In the genomic region with DNA sequence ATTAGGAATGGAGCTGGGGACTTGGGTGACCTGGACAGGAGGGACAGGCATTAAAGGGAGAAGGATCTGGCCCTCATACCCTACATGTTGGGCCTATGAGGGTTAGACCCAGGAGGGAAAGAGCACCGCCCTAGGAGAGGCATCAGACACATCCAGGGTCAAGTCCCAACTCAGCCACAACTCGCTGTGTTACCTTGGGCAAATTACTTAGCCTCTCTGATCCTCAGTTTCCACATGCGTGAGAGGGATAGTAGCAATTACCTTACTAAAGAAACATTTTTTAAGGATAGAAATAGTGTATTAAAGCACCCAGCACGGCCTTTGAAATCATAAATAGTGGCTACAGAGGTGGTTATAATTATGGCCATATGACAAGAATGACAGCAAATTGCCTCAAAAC, we compare ENCODE assay signal across 21 cellular contexts. TPM values are rescaled to one million over a fixed set of nuclear protein-coding genes. Genes with fewer than 3 reads are reported as not detected.
DNase-seq lines count a peak whose midpoint lies in the region; ATAC-seq, FAIRE-seq and TF ChIP-seq lines count a peak whose summit lies in the region.
"Had no signal": no experiment of that assay in that cellular context is flagged by ENCODE, and none has a peak within 500 bp of the region (broad histone marks: within the 10 kb centered on the region; RNA-seq: fewer than 3 reads in every experiment).

No MANE protein-coding gene starts in this region.

- no peak overlapping the region for H3K9ac ChIP-seq in H9 (ENCODE audit: extremely low read depth, insufficient read length, low read length)
- no peak overlapping the region for H3K9ac ChIP-seq in K562 (ENCODE audit: insufficient read depth in 1 of 2, low read depth in 2 of 2, low read length in 2 of 2)
- no peak overlapping the region for H3K9ac ChIP-seq in Karpas-422 (ENCODE audit: low read length)
- H3K9ac ChIP-seq: BLaER1, SK-N-SH had no signal

- H3K9me3 ChIP-seq in A549, result no peaks in the 10 kb centered on the region
- H3K9me3 ChIP-seq in H9 (ENCODE audit: control insufficient read depth, low read depth, low read length), result no peaks in the 10 kb centered on the region
- H3K9me3 ChIP-seq in K562 (replicated peaks; ENCODE audit: control insufficient read depth, insufficient read depth, low read depth, low read length), result no peaks in the 10 kb centered on the region
- no peaks in the 10 kb centered on the region for H3K9me3 ChIP-seq in naive thymus-derived CD4-positive, alpha-beta T cell (ENCODE audit: control insufficient read depth in 2 of 3, low read length in 3 of 3)
- no peaks in the 10 kb centered on the region for H3K9me3 ChIP-seq in testis
- H3K9me3 ChIP-seq in Karpas-422 (ENCODE audit: low read length), result no peaks in the 10 kb centered on the region
- H3K9me3 ChIP-seq: BLaER1, SK-N-SH had no signal

- H3K23me2 ChIP-seq in H9 (ENCODE audit: insufficient read length, low read depth, low read length, poor library complexity, severe bottlenecking), result no peaks in the 10 kb centered on the region

- H3K4ac ChIP-seq in H9 (ENCODE audit: low read depth, low read length), result no peak overlapping the region

- peaks cover 3% of the 10 kb centered on the region for H3K9me1 ChIP-seq in K562 (ENCODE audit: control insufficient read depth, insufficient read depth, low read length)

- H3K27me3 ChIP-seq in H9 (ENCODE audit: insufficient read depth, low read length) (no peaks in the 10 kb centered on the region), K562 (ENCODE audit: control insufficient read depth in 2 of 2, insufficient read depth in 2 of 2, low read length in 2 of 2) (peaks cover 4 to 8% of the 10 kb centered on the region in 2 experiments; a peak in 2 of 5 replicates), testis (no peaks in the 10 kb centered on the region), Karpas-422 (ENCODE audit: low read length) (no peaks in the 10 kb centered on the region)
- no peaks in the 10 kb centered on the region for H3K27me3 ChIP-seq in naive thymus-derived CD4-positive, alpha-beta T cell (ENCODE audit: control insufficient read depth in 2 of 2, insufficient read depth in 2 of 2, low read length in 2 of 2)
- H3K27me3 ChIP-seq: BLaER1 had no signal

- no peak for DNase-seq in A549 (ENCODE audit: low read depth in 1 of 2, low spot score in 1 of 2)
- no peak for DNase-seq in H9
- DNase-seq in K562 (ENCODE audit: extremely low read depth in 1 of 4, low spot score in 3 of 4), result no peak
- no peak for DNase-seq in naive thymus-derived CD4-positive, alpha-beta T cell
- DNase-seq in SKM-1 treated with dmso at 0.1 percent for 144 hours (lab: John Stamatoyannopoulos, UW; ENCODE audit: unreplicated experiment), result no peak
- DNase-seq in testis, result no peak
- no peak for DNase-seq in Karpas-422
- DNase-seq in SHP77 treated with DMSO at 0.1 percent for 48 hours (lab: John Stamatoyannopoulos, UW), result no peak
- DNase-seq: CD8-positive, alpha-beta memory T cell; GOT3; KBM-7; NCI-H1105; NCI-H2029 treated with DMSO at 0.1 percent for 48 hours; NCI-H226; NCI-H774; NK-92 treated with Interleukin-12 subunit alpha and Interleukin-12 subunit beta, amount 100 ng/mL, for 24 hours; SIG-M5; SK-N-SH had no signal

- no peak overlapping the region for H2BK15ac ChIP-seq in H9 (ENCODE audit: low read depth, low read length)

- peak overlapping the region; percentile 9 to 91 (median 73); a peak in 4 of 7 replicates for H3K27ac Mint-ChIP-seq in H9
- peak overlapping the region in 8 of 9 donors; percentile 59 to 97 (median 84) for H3K27ac Mint-ChIP-seq in naive thymus-derived CD4-positive, alpha-beta T cell

- intact Hi-C loops in K562 (cut with micrococcal nuclease), result no loop called here
- intact Hi-C loops in naive thymus-derived CD4-positive, alpha-beta T cell (cut with micrococcal nuclease), result no loop called here
- intact Hi-C loops in testis (cut with DNase I; ENCODE audit: low total_unique reads), result loop anchor here (10.0 kb wide), 1 partner anchor 255 kb away; no protein-coding TSS in a partner anchor

- H3K79me1 ChIP-seq in H9 (ENCODE audit: insufficient read depth, low read depth, low read length, poor library complexity, severe bottlenecking), result no peaks in the 10 kb centered on the region

- H3K4me1 ChIP-seq in A549, result peaks cover 24% of the 10 kb centered on the region
- H3K4me1 ChIP-seq in H9 (ENCODE audit: insufficient read depth, low read length), result peaks cover 11% of the 10 kb centered on the region; the same call in 1 of the 2 replicates
- peaks cover 32 to 48% of the 10 kb centered on the region in 2 experiments for H3K4me1 ChIP-seq in K562 (replicated peaks in 1 of 2; ENCODE audit: control insufficient read depth in 2 of 2, insufficient read depth in 2 of 2, low read length in 2 of 2)
- H3K4me1 ChIP-seq in naive thymus-derived CD4-positive, alpha-beta T cell (ENCODE audit: control insufficient read depth in 2 of 2, insufficient read depth in 2 of 2, low read length in 2 of 2), result peaks cover 14 to 34% of the 10 kb centered on the region in 2 donors
- peaks cover 10% of the 10 kb centered on the region for H3K4me1 ChIP-seq in testis
- no peaks in the 10 kb centered on the region for H3K4me1 ChIP-seq in Karpas-422 (ENCODE audit: low read length)

- no peak for TF ChIP-seq RAD21 in A549 (conservative IDR thresholded peaks at IDR 0.05 in 1 of 2, IDR thresholded peaks at IDR 0.05 in 1 of 2)
- TF ChIP-seq RAD21 in K562 (CRISPR knock-in tag; conservative IDR thresholded peaks at IDR 0.05 in 1 of 2, IDR thresholded peaks at IDR 0.05 in 1 of 2), result no peak

- no peaks in the 10 kb centered on the region for H3K9me2 ChIP-seq in Karpas-422 (replicated peaks; ENCODE audit: insufficient read depth, low read length)
- H3K9me2 ChIP-seq: SK-N-SH had no signal

- H3K36me3 Mint-ChIP-seq in H9 (ENCODE audit: insufficient read depth in 1 of 3, low read depth in 3 of 3), result no peaks in the 10 kb centered on the region; a peak in 1 of 7 replicates
- H3K36me3 Mint-ChIP-seq in naive thymus-derived CD4-positive, alpha-beta T cell, result peaks cover 0 to 42% (median 27%) of the 10 kb centered on the region in 5 donors

- H4K5ac ChIP-seq in H9 (ENCODE audit: insufficient read length, low read depth, low read length), result no peak overlapping the region

- H3K27ac ChIP-seq in A549 (peak overlapping the region in 1 of 2 experiments; percentile 68; a peak in 1 of 6 replicates), H9 (ENCODE audit: insufficient read length, low read depth, low read length) (no peak overlapping the region), K562 (ENCODE audit: extremely low read depth, low read depth, low read length) (no peak overlapping the region), testis (no peak overlapping the region), Karpas-422 (ENCODE audit: low read length) (no peak overlapping the region)
- no peak overlapping the region for H3K27ac ChIP-seq in naive thymus-derived CD4-positive, alpha-beta T cell (ENCODE audit: low read depth, low read length)
- H3K27ac ChIP-seq: BLaER1 had no signal

- H3K18ac ChIP-seq in H9 (ENCODE audit: insufficient read length, low read depth, low read length), result no peak overlapping the region

- ATAC-seq in A549 (no peak), K562 (no peak)
- no peak for ATAC-seq in naive thymus-derived CD4-positive, alpha-beta T cell

- in situ Hi-C loops in K562 (cut with MboI), result no loop called here

- H2AK5ac ChIP-seq in H9 (ENCODE audit: insufficient read length, low read length), result no peak overlapping the region

- H3K36me3 ChIP-seq in K562 (ENCODE audit: control insufficient read depth, insufficient read depth, low read length), result no peaks in the 10 kb centered on the region
- H3K36me3 ChIP-seq in naive thymus-derived CD4-positive, alpha-beta T cell (ENCODE audit: control insufficient read depth in 2 of 3, insufficient read depth in 3 of 3, low read length in 3 of 3), result peaks cover 0 to 82% (median 21%) of the 10 kb centered on the region in 3 experiments
- no peaks in the 10 kb centered on the region for H3K36me3 ChIP-seq in testis (ENCODE audit: low read depth, missing control alignments)
- H3K36me3 ChIP-seq in Karpas-422 (ENCODE audit: insufficient read depth, low read length), result no peaks in the 10 kb centered on the region
- H3K36me3 ChIP-seq: BLaER1 had no signal

- H2BK20ac ChIP-seq in H9 (ENCODE audit: low read depth, low read length, poor library complexity, severe bottlenecking), result no peak overlapping the region

- no peaks in the 10 kb centered on the region for H3K9me3 Mint-ChIP-seq in H9
- H3K9me3 Mint-ChIP-seq in naive thymus-derived CD4-positive, alpha-beta T cell, result peaks cover 0 to 2% (median 0%) of the 10 kb centered on the region in 11 donors
- H3K9me3 Mint-ChIP-seq: CD8-positive, alpha-beta memory T cell had no signal

- no peak overlapping the region for H2BK12ac ChIP-seq in H9 (ENCODE audit: insufficient read length, low read depth, low read length)

- H3K79me2 ChIP-seq in H9 (ENCODE audit: insufficient read depth, low read length) (no peaks in the 10 kb centered on the region), K562 (ENCODE audit: control insufficient read depth, insufficient read depth, low read length) (no peaks in the 10 kb centered on the region), Karpas-422 (ENCODE audit: low read length) (no peaks in the 10 kb centered on the region)

- no peak overlapping the region for H4K91ac ChIP-seq in H9 (ENCODE audit: insufficient read length, low read depth, low read length)

- FAIRE-seq in A549 (lab: Jason Lieb, UNC) (no peak), K562 (lab: Jason Lieb, UNC) (no peak)
- FAIRE-seq: G401.6, GM18507 had no signal

- H3K4me3 ChIP-seq in A549 (no peak overlapping the region), K562 (no peak overlapping the region), testis (no peak overlapping the region), Karpas-422 (ENCODE audit: low read length) (no peak overlapping the region)
- H3K4me3 ChIP-seq in naive thymus-derived CD4-positive, alpha-beta T cell (ENCODE audit: low read length), result no peak overlapping the region
- H3K4me3 ChIP-seq: BLaER1 had no signal

- no peak overlapping the region for H2AFZ ChIP-seq in H9 (ENCODE audit: low read length)
- H2AFZ ChIP-seq in K562 (ENCODE audit: low read depth, low read length), result no peak overlapping the region
- H2AFZ ChIP-seq in Karpas-422 (ENCODE audit: low read length), result no peak overlapping the region

- H3K4me2 ChIP-seq in A549 (no peak overlapping the region), H9 (ENCODE audit: insufficient read depth, insufficient read length, low read length) (no peak overlapping the region), K562 (ENCODE audit: insufficient read depth, low read length) (no peak overlapping the region), Karpas-422 (ENCODE audit: low read depth, low read length, poor library complexity, severe bottlenecking) (no peak overlapping the region)
- H3K4me2 ChIP-seq: BLaER1, SK-N-SH had no signal

- CTCF ChIA-PET in A549 (lab: Yijun Ruan, JAX) (interaction anchor here (1.0 to 1.5 kb wide), 2 partner anchors 16 to 170 kb away, joined by 4 to 6 read pairs; no protein-coding TSS in a partner anchor), K562 (lab: Yijun Ruan, JAX; ENCODE audit: low intra/inter-chr PET ratio) (no interaction called here)
- CTCF ChIA-PET in naive thymus-derived CD4-positive, alpha-beta T cell (lab: Charles Lee), result interaction anchor here (0.6 kb wide), 1 partner anchor 25 kb away, joined by 3 read pairs; no protein-coding TSS in a partner anchor

- POLR2A ChIA-PET in A549 (lab: Yijun Ruan, JAX), result no interaction called here
- POLR2A ChIA-PET in K562 (lab: Yijun Ruan, JAX), result interaction anchor here (0.5 to 1.5 kb wide), 11 partner anchors 12 to 1128 kb away, joined by 3 to 9 read pairs (median 3); a partner anchor contains a TSS
- POLR2A ChIA-PET in naive thymus-derived CD4-positive, alpha-beta T cell (lab: Charles Lee), result interaction anchor here (1.0 to 1.9 kb wide), 4 partner anchors 18 to 231 kb away, joined by 3 to 6 read pairs (median 3); no protein-coding TSS in a partner anchor

- H3K14ac ChIP-seq in H9 (ENCODE audit: insufficient read depth, low read length), result no peak overlapping the region

- TF ChIP-seq EP300 in A549 (IDR thresholded peaks at IDR 0.05), result no peak
- no peak for TF ChIP-seq EP300 in K562 (IDR thresholded peaks at IDR 0.05; ENCODE audit: low read length)

- peaks cover 63 to 72% of the 10 kb centered on the region in 2 experiments for H3K4me1 Mint-ChIP-seq in H9
- H3K4me1 Mint-ChIP-seq in naive thymus-derived CD4-positive, alpha-beta T cell, result peaks cover 24 to 75% (median 54%) of the 10 kb centered on the region in 7 donors

- no peak overlapping the region for H2BK5ac ChIP-seq in H9 (ENCODE audit: insufficient read length, low read length)

- BruUV-seq in K562 (replicated peaks; lab: Mats Ljungman, UMichigan), result no TSS peak

- TF ChIP-seq CTCF in A549 (IDR thresholded peaks at IDR 0.05) (no peak), H9 (conservative IDR thresholded peaks at IDR 0.05) (no peak), K562 (IDR thresholded peaks at IDR 0.05 in 2 of 3, conservative IDR thresholded peaks at IDR 0.05 in 1 of 3; ENCODE audit: insufficient read depth in 2 of 3, low read depth in 1 of 3, low read length in 3 of 3) (no peak), testis (IDR thresholded peaks at IDR 0.05) (no peak)

- H2BK120ac ChIP-seq in H9 (ENCODE audit: low read depth, low read length, poor library complexity, severe bottlenecking), result no peak overlapping the region

- no peak overlapping the region for H3K56ac ChIP-seq in H9 (ENCODE audit: insufficient read length, low read depth, low read length)

- no peak overlapping the region for H3K23ac ChIP-seq in H9 (ENCODE audit: insufficient read length, low read depth, low read length)

- no peaks in the 10 kb centered on the region; the same call in 1 of the 2 replicates for H3K27me3 Mint-ChIP-seq in H9 (ENCODE audit: low read depth)
- peaks cover 0 to 14% (median 0%) of the 10 kb centered on the region in 5 donors for H3K27me3 Mint-ChIP-seq in naive thymus-derived CD4-positive, alpha-beta T cell
- H3K27me3 Mint-ChIP-seq: CD8-positive, alpha-beta memory T cell had no signal

- no peak overlapping the region for H3T11ph ChIP-seq in H9 (ENCODE audit: low read length)

- TF ChIP-seq POLR2A in A549 (IDR thresholded peaks at IDR 0.05; ENCODE audit: low read length) (no peak), K562 (conservative IDR thresholded peaks at IDR 0.05) (no peak), testis (IDR thresholded peaks at IDR 0.05) (no peak)

- peak overlapping the region in 1 of 2 experiments; percentile 26; a peak in 1 of 5 replicates for H3K4me3 Mint-ChIP-seq in H9
- peak overlapping the region in 1 of 10 donors; percentile 56 for H3K4me3 Mint-ChIP-seq in naive thymus-derived CD4-positive, alpha-beta T cell
- H3K4me3 Mint-ChIP-seq: CD8-positive, alpha-beta memory T cell had no signal

- WGBS in A549 (ENCODE audit: missing lambda C conversion rate), result 48% methylated on average over 3 of the region's 4 CpGs
- no CpG with 5 or more reads among the region's 4 CpGs for WGBS in H9 (ENCODE audit: extremely low coverage, insufficient read length, low lambda C conversion rate)
- 59% methylated on average over 4 of the region's 4 CpGs for WGBS in K562 (ENCODE audit: insufficient coverage, low coverage, missing lambda C conversion rate)
- WGBS in testis, 2 donors, result 93 to 98% methylated on average over 4 of the region's 4 CpGs

- no peak overlapping the region for H4K8ac ChIP-seq in H9 (replicated peaks; ENCODE audit: insufficient read length, low read depth, low read length)

- H4K20me1 ChIP-seq in H9 (ENCODE audit: control insufficient read depth, insufficient read depth, insufficient read length) (no peaks in the 10 kb centered on the region), K562 (replicated peaks; ENCODE audit: control insufficient read depth, insufficient read depth, low read length) (no peaks in the 10 kb centered on the region), Karpas-422 (ENCODE audit: insufficient read depth, low read depth, low read length) (no peaks in the 10 kb centered on the region)
- H4K20me1 ChIP-seq: BLaER1 had no signal

RNA-seq across cellular contexts. Expression of a gene that starts 20.1 kb away (rescaled TPM):
- polyA plus RNA-seq in A549 (2011; rRNA removed) (16.6 and 30.1 TPM in 2 replicates), A549 (2017; fragmentation: RNase III; extraction: RNeasy Plus Mini Kit Qiagen cat#74134 plus additional on column Dnase treatment) (38.8 to 41.1 TPM (median 40.0 TPM) in 3 replicates), K562 (2011; rRNA removed) (7.1 and 7.2 TPM in 2 replicates), K562 (2014; fragmentation: Illumina TruSeq; extraction: Trizol) (26.7 and 28.9 TPM in 2 replicates), K562 (2014; fragmentation: Nextera tagmentation; extraction: Ambion mirVana) (1 to 10 TPM in 1 of 2 experiments, under 1 TPM in 1; 0.43 to 1.5 TPM), K562 (2014; rRNA removed) (12.5 and 12.6 TPM in 2 replicates), testis (ENCODE audit: insufficient read depth, low read depth, low replicate concordance) (30.7 TPM)
- 44.2 and 64.3 TPM in 2 replicates for polyA plus RNA-seq in A549 (2012; cell fraction: cytosol; rRNA removed)
- polyA plus RNA-seq in A549 (2012; cell fraction: nucleus; rRNA removed), result 53.8 and 61.9 TPM in 2 replicates
- polyA minus RNA-seq in A549 (2011; rRNA and poly(A)+ RNA removed), result 23.3 and 36.5 TPM in 2 replicates
- total RNA-seq in H9 (2021) (89.0 and 90.9 TPM in 2 replicates), K562 (2014; rRNA removed) (6.1 and 10.0 TPM in 2 replicates), K562 (2014; rRNA removed; fragmentation: Illumina TruSeq; extraction: Trizol) (5.1 and 6.8 TPM in 2 replicates), K562 (2015; rRNA removed; fragmentation: Illumina TruSeq; extraction: Trizol) (7.0 and 7.4 TPM in 2 replicates), K562 (2021) (21.2 and 24.4 TPM in 2 replicates), testis (10 to 100 TPM; 17.2 to 29.8 TPM)
- total RNA-seq in K562 (2011; cell fraction: chromatin; rRNA removed; ENCODE audit: low replicate concordance), result 10.6 and 27.1 TPM in 2 replicates
- total RNA-seq in K562 (2011; cell fraction: nucleolus; rRNA removed), result 20.8 and 22.0 TPM in 2 replicates
- total RNA-seq in K562 (2011; cell fraction: nucleoplasm; rRNA removed), result 23.3 and 31.8 TPM in 2 replicates
- 12.7 and 12.8 TPM in 2 replicates for polyA plus RNA-seq in K562 (2011; cell fraction: cytosol; rRNA removed)
- 13.8 and 19.5 TPM in 2 replicates for polyA plus RNA-seq in K562 (2011; cell fraction: nucleus; rRNA removed)
- 17.5 and 37.6 TPM in 2 replicates for polyA plus RNA-seq in K562 (2012)
- 3.7 and 4.2 TPM in 2 replicates for polyA minus RNA-seq in K562 (2011; rRNA and poly(A)+ RNA removed)
- polyA minus RNA-seq in K562 (2011; cell fraction: cytosol; rRNA and poly(A)+ RNA removed), result 12.5 and 15.8 TPM in 2 replicates
- 2.4 and 3.6 TPM in 2 replicates for polyA minus RNA-seq in K562 (2011; cell fraction: nucleus; rRNA and poly(A)+ RNA removed)
- 10 to 100 TPM; 11.9 to 27.7 (median 25.8) TPM for total RNA-seq in naive thymus-derived CD4-positive, alpha-beta T cell
- 1 to 10 TPM; 2.6 to 5.6 TPM for polyA plus RNA-seq in naive thymus-derived CD4-positive, alpha-beta T cell
- 2.7 and 5.1 TPM in 2 replicates for total RNA-seq in Karpas-422 (2014; rRNA removed; shearing (Covaris generic); ENCODE audit: low replicate concordance)

RNA-seq across cellular contexts. Expression of a gene that starts 39.9 kb away (rescaled TPM):
- polyA plus RNA-seq in A549 (2011; rRNA removed) (26.1 and 33.0 TPM in 2 replicates), A549 (2017; fragmentation: RNase III; extraction: RNeasy Plus Mini Kit Qiagen cat#74134 plus additional on column Dnase treatment) (24.7 to 26.1 TPM (median 25.9 TPM) in 3 replicates), K562 (2011; rRNA removed) (53.7 and 79.7 TPM in 2 replicates), K562 (2014; fragmentation: Illumina TruSeq; extraction: Trizol) (71.0 and 84.8 TPM in 2 replicates), K562 (2014; fragmentation: Nextera tagmentation; extraction: Ambion mirVana) (10 to 100 TPM; 81.2 to 98.5 TPM), K562 (2014; rRNA removed) (45.1 and 60.0 TPM in 2 replicates), testis (ENCODE audit: insufficient read depth, low read depth, low replicate concordance) (253 TPM)
- 27.5 and 30.1 TPM in 2 replicates for polyA plus RNA-seq in A549 (2012; cell fraction: cytosol; rRNA removed)
- 24.6 and 27.8 TPM in 2 replicates for polyA plus RNA-seq in A549 (2012; cell fraction: nucleus; rRNA removed)
- 25.7 and 29.3 TPM in 2 replicates for polyA minus RNA-seq in A549 (2011; rRNA and poly(A)+ RNA removed)
- total RNA-seq in H9 (2021) (31.5 and 32.5 TPM in 2 replicates), K562 (2014; rRNA removed) (43.5 and 54.9 TPM in 2 replicates), K562 (2014; rRNA removed; fragmentation: Illumina TruSeq; extraction: Trizol) (39.2 and 41.4 TPM in 2 replicates), K562 (2015; rRNA removed; fragmentation: Illumina TruSeq; extraction: Trizol) (45.2 and 45.8 TPM in 2 replicates), K562 (2021) (54.3 and 58.5 TPM in 2 replicates), testis (100 to 1,000 TPM; 148 to 166 TPM)
- total RNA-seq in K562 (2011; cell fraction: chromatin; rRNA removed; ENCODE audit: low replicate concordance), result 93.2 and 162 TPM in 2 replicates
- 112 and 114 TPM in 2 replicates for total RNA-seq in K562 (2011; cell fraction: nucleolus; rRNA removed)
- total RNA-seq in K562 (2011; cell fraction: nucleoplasm; rRNA removed), result 110 and 117 TPM in 2 replicates
- 75.5 and 87.3 TPM in 2 replicates for polyA plus RNA-seq in K562 (2011; cell fraction: cytosol; rRNA removed)
- 196 and 214 TPM in 2 replicates for polyA plus RNA-seq in K562 (2011; cell fraction: nucleus; rRNA removed)
- polyA plus RNA-seq in K562 (2012), result 57.4 and 71.0 TPM in 2 replicates
- polyA minus RNA-seq in K562 (2011; rRNA and poly(A)+ RNA removed), result 35.2 and 44.3 TPM in 2 replicates
- polyA minus RNA-seq in K562 (2011; cell fraction: cytosol; rRNA and poly(A)+ RNA removed), result 23.6 and 25.6 TPM in 2 replicates
- polyA minus RNA-seq in K562 (2011; cell fraction: nucleus; rRNA and poly(A)+ RNA removed), result 31.9 and 51.9 TPM in 2 replicates
- 10 to 100 TPM; 39.6 to 60.2 (median 42.3) TPM for total RNA-seq in naive thymus-derived CD4-positive, alpha-beta T cell
- polyA plus RNA-seq in naive thymus-derived CD4-positive, alpha-beta T cell, result 10 to 100 TPM; 42.4 to 51.2 TPM
- 24.3 and 39.6 TPM in 2 replicates for total RNA-seq in Karpas-422 (2014; rRNA removed; shearing (Covaris generic); ENCODE audit: low replicate concordance)
